13 cellular contexts compared by ENCODE assay signal in genomic region chr10:73509695-73510094, GRCh38. TPM values are rescaled to one million over a fixed set of nuclear protein-coding genes. Genes with fewer than 3 reads are reported as not detected.
DNase-seq lines count a peak whose midpoint lies in the region; ATAC-seq and TF ChIP-seq lines count a peak whose summit lies in the region.
"Had no signal": no experiment of that assay in that cellular context is flagged by ENCODE, and none has a peak within 500 bp of the region (broad histone marks: within the 10 kb centered on the region; RNA-seq: fewer than 3 reads in every experiment).

No MANE protein-coding gene starts in this region.

- peak; percentile 51 for ATAC-seq in activated CD8-positive, alpha-beta memory T cell treated with anti-CD3 and anti-CD28 coated beads, Interleukin-2, amount 10 ng/mL, durations not matched to agents 7 days and 5 days
- ATAC-seq in activated T-helper 17 cell treated with anti-CD3 and anti-CD28 coated beads, Interleukin-2, amount 50 U/mL, for 72 hours (replicated peaks) = peak; percentile 38
- ATAC-seq in stimulated activated effector memory CD8-positive, alpha-beta T cell treated with anti-CD3 and anti-CD28 coated beads, Interleukin-12 subunit alpha, Interleukin-12 subunit beta, amount 100 ng/mL, for 72 hours = peak; percentile 55

- H3K4me1 Mint-ChIP-seq in activated CD8-positive, alpha-beta memory T cell treated with anti-CD3 and anti-CD28 coated beads, Interleukin-2, amount 10 ng/mL, durations not matched to agents 7 days and 5 days = peaks cover 5% of the 10 kb centered on the region
- peaks cover 5% of the 10 kb centered on the region for H3K4me1 Mint-ChIP-seq in activated T-helper 17 cell treated with anti-CD3 and anti-CD28 coated beads, Interleukin-2, amount 50 U/mL, for 72 hours
- peaks cover 5% of the 10 kb centered on the region for H3K4me1 Mint-ChIP-seq in stimulated activated effector memory CD8-positive, alpha-beta T cell treated with anti-CD3 and anti-CD28 coated beads, Interleukin-12 subunit alpha, Interleukin-12 subunit beta, amount 100 ng/mL, for 72 hours

- H3K36me3 ChIP-seq in BE2C = no peaks in the 10 kb centered on the region

- DNase-seq in activated CD8-positive, alpha-beta memory T cell treated with anti-CD3 and anti-CD28 coated beads, Interleukin-2, amount 10 ng/mL, durations not matched to agents 7 days and 5 days = peak; percentile 73
- no peak for DNase-seq in activated CD8-positive, alpha-beta memory T cell treated with anti-CD3 and anti-CD28 coated beads, Interleukin-2, amount 50 U/mL, for 48 hours
- DNase-seq in Jurkat, Clone E6-1 (ENCODE audit: low read depth, low spot score) = peak; percentile 50
- DNase-seq in stimulated activated effector memory CD8-positive, alpha-beta T cell treated with anti-CD3 and anti-CD28 coated beads, Interleukin-12 subunit alpha, Interleukin-12 subunit beta, amount 100 ng/mL, for 72 hours (ENCODE audit: low spot score in 2 of 2) = no peak
- DNase-seq in BE2C = no peak
- no peak for DNase-seq in NCI-H128 (lab: John Stamatoyannopoulos, UW; ENCODE audit: unreplicated experiment)
- DNase-seq: CD4-positive, alpha-beta T cell; DMS153; DMS79; GDM1; GOT3; H7 had no signal

- no peak for TF ChIP-seq CTCF in BE2C (IDR thresholded peaks at IDR 0.05; ENCODE audit: low read depth, low read length)

- no peak overlapping the region for H3K4me3 ChIP-seq in Jurkat, Clone E6-1 (ENCODE audit: low read length)
- no peak overlapping the region for H3K4me3 ChIP-seq in BE2C (ENCODE audit: low read depth, low read length)

- no peaks in the 10 kb centered on the region for H3K9me3 ChIP-seq in BE2C

- H3K27me3 Mint-ChIP-seq in activated CD8-positive, alpha-beta memory T cell treated with anti-CD3 and anti-CD28 coated beads, Interleukin-2, amount 10 ng/mL, durations not matched to agents 7 days and 5 days = no peaks in the 10 kb centered on the region
- no peaks in the 10 kb centered on the region for H3K27me3 Mint-ChIP-seq in activated T-helper 17 cell treated with anti-CD3 and anti-CD28 coated beads, Interleukin-2, amount 50 U/mL, for 72 hours
- H3K27me3 Mint-ChIP-seq: CD4-positive, alpha-beta T cell had no signal

- H3K4me3 Mint-ChIP-seq in activated CD8-positive, alpha-beta memory T cell treated with anti-CD3 and anti-CD28 coated beads, Interleukin-2, amount 10 ng/mL, durations not matched to agents 7 days and 5 days = no peak overlapping the region
- H3K4me3 Mint-ChIP-seq in activated T-helper 17 cell treated with anti-CD3 and anti-CD28 coated beads, Interleukin-2, amount 50 U/mL, for 72 hours = no peak overlapping the region
- no peak overlapping the region for H3K4me3 Mint-ChIP-seq in stimulated activated effector memory CD8-positive, alpha-beta T cell treated with anti-CD3 and anti-CD28 coated beads, Interleukin-12 subunit alpha, Interleukin-12 subunit beta, amount 100 ng/mL, for 72 hours
- H3K4me3 Mint-ChIP-seq: CD4-positive, alpha-beta T cell had no signal

- no peaks in the 10 kb centered on the region for H3K27me3 ChIP-seq in BE2C

- CTCF ChIA-PET in activated CD8-positive, alpha-beta memory T cell treated with anti-CD3 and anti-CD28 coated beads, Interleukin-2, amount 10 ng/mL, durations not matched to agents 7 days and 5 days (lab: Charles Lee) = interaction anchor here (0.6 to 2.1 kb wide), 6 partner anchors 11 to 1608 kb away, joined by 3 to 5 read pairs (median 4); partner anchors contain the start of gene PPP3CB

- H3K4me1 ChIP-seq in BE2C = no peaks in the 10 kb centered on the region

- H3K27ac Mint-ChIP-seq in activated CD8-positive, alpha-beta memory T cell treated with anti-CD3 and anti-CD28 coated beads, Interleukin-2, amount 10 ng/mL, durations not matched to agents 7 days and 5 days = peak overlapping the region; percentile 54
- H3K27ac Mint-ChIP-seq in activated T-helper 17 cell treated with anti-CD3 and anti-CD28 coated beads, Interleukin-2, amount 50 U/mL, for 72 hours = no peak overlapping the region
- no peak overlapping the region for H3K27ac Mint-ChIP-seq in stimulated activated effector memory CD8-positive, alpha-beta T cell treated with anti-CD3 and anti-CD28 coated beads, Interleukin-12 subunit alpha, Interleukin-12 subunit beta, amount 100 ng/mL, for 72 hours
- H3K27ac Mint-ChIP-seq: CD4-positive, alpha-beta T cell had no signal

- H3K9me3 Mint-ChIP-seq in activated CD8-positive, alpha-beta memory T cell treated with anti-CD3 and anti-CD28 coated beads, Interleukin-2, amount 10 ng/mL, durations not matched to agents 7 days and 5 days (ENCODE audit: low read depth) = no peaks in the 10 kb centered on the region
- H3K9me3 Mint-ChIP-seq in activated T-helper 17 cell treated with anti-CD3 and anti-CD28 coated beads, Interleukin-2, amount 50 U/mL, for 72 hours = no peaks in the 10 kb centered on the region
- no peaks in the 10 kb centered on the region for H3K9me3 Mint-ChIP-seq in stimulated activated effector memory CD8-positive, alpha-beta T cell treated with anti-CD3 and anti-CD28 coated beads, Interleukin-12 subunit alpha, Interleukin-12 subunit beta, amount 100 ng/mL, for 72 hours
- H3K9me3 Mint-ChIP-seq: CD4-positive, alpha-beta T cell had no signal

- H3K36me3 Mint-ChIP-seq in activated CD8-positive, alpha-beta memory T cell treated with anti-CD3 and anti-CD28 coated beads, Interleukin-2, amount 10 ng/mL, durations not matched to agents 7 days and 5 days = peaks cover 7% of the 10 kb centered on the region
- H3K36me3 Mint-ChIP-seq in activated T-helper 17 cell treated with anti-CD3 and anti-CD28 coated beads, Interleukin-2, amount 50 U/mL, for 72 hours (ENCODE audit: low read depth) = peaks cover 13% of the 10 kb centered on the region
- H3K36me3 Mint-ChIP-seq in stimulated activated effector memory CD8-positive, alpha-beta T cell treated with anti-CD3 and anti-CD28 coated beads, Interleukin-12 subunit alpha, Interleukin-12 subunit beta, amount 100 ng/mL, for 72 hours = peaks cover 16% of the 10 kb centered on the region

RNA-seq across cellular contexts. Expression of gene PPP3CB, which starts 13.9 kb away (rescaled TPM):
- total RNA-seq in activated CD8-positive, alpha-beta memory T cell treated with anti-CD3 and anti-CD28 coated beads, Interleukin-2, amount 10 ng/mL, durations not matched to agents 7 days and 5 days = 10 to 100 TPM; 48.7 to 49.1 TPM
- polyA plus RNA-seq in Jurkat, Clone E6-1 (2012; ENCODE audit: insufficient read depth, insufficient read length) = 45.6 TPM
- total RNA-seq in activated T-helper 17 cell treated with anti-CD3 and anti-CD28 coated beads, Interleukin-2, amount 50 U/mL, for 72 hours = 10 to 100 TPM; 43.9 to 50.1 TPM
- 20.6 TPM for polyA plus RNA-seq in BE2C (2012; ENCODE audit: insufficient read depth, insufficient read length, low read depth)

Comparison
In these comparisons a context has a peak if more than half of its experiments do, and no peak if none do; other contexts are left out.
1. DNase-seq: peak in activated CD8-positive, alpha-beta memory T cell treated with anti-CD3 and anti-CD28 coated beads, Interleukin-2, amount 10 ng/mL, durations not matched to agents 7 days and 5 days (single experiment) and Jurkat, Clone E6-1 (single experiment); none in activated CD8-positive, alpha-beta memory T cell treated with anti-CD3 and anti-CD28 coated beads, Interleukin-2, amount 50 U/mL, for 48 hours (single experiment), stimulated activated effector memory CD8-positive, alpha-beta T cell treated with anti-CD3 and anti-CD28 coated beads, Interleukin-12 subunit alpha, Interleukin-12 subunit beta, amount 100 ng/mL, for 72 hours (0 of 2), BE2C (single experiment) and NCI-H128 (single experiment).
2. Peak in every context shown above with its lines, with median percentiles within 50 percentile points of each other: ATAC-seq.